Comparison of ENCODE assay signal across 20 cellular contexts in genomic region chr12:102051431-102051965, GRCh38. TPM values are rescaled to one million over a fixed set of nuclear protein-coding genes. Genes with fewer than 3 reads are reported as not detected.
DNase-seq lines count a peak whose midpoint lies in the region; ATAC-seq and TF ChIP-seq lines count a peak whose summit lies in the region.
"Had no signal": no experiment of that assay in that cellular context is flagged by ENCODE, and none has a peak within 500 bp of the region (broad histone marks: within the 10 kb centered on the region; RNA-seq: fewer than 3 reads in every experiment).

No MANE protein-coding gene starts in this region.

- H3K27ac ChIP-seq in HL-60 (replicated peaks) (peak overlapping the region; percentile 23; the same call in 1 of the 2 replicates), body of pancreas (no peak overlapping the region)
- H3K27ac ChIP-seq: BLaER1, left ventricle myocardium inferior, uterus had no signal

- 93 to 100% methylated on average over 1 of the region's 1 CpG for WGBS in body of pancreas, 2 donors

- intact Hi-C loops in activated CD4-positive, alpha-beta T cell treated with anti-CD3 and anti-CD28 coated beads for 36 hours (cut with DNase I, micrococcal nuclease), result no loop called here
- intact Hi-C loops in body of pancreas (cut with DNase I), result no loop called here

- ATAC-seq in activated CD4-positive, alpha-beta T cell treated with anti-CD3 and anti-CD28 coated beads for 36 hours, result peak; percentile 63
- ATAC-seq in GM21447 (IDR thresholded peaks at IDR 0.05; ENCODE audit: unreplicated experiment) (peak; percentile 58), body of pancreas (no peak)
- ATAC-seq in natural killer cell treated with Interleukin-12 subunit alpha and Interleukin-12 subunit beta and Interleukin-15 and Interleukin-18, amount 100 ng/mL, for 72 hours, result no peak
- ATAC-seq: HepG2 had no signal

- CTCF ChIA-PET in activated CD4-positive, alpha-beta T cell treated with anti-CD3 and anti-CD28 coated beads for 36 hours (lab: Charles Lee), result no interaction called here

- no peaks in the 10 kb centered on the region for H3K9me3 ChIP-seq in body of pancreas
- H3K9me3 ChIP-seq: BLaER1, left ventricle myocardium inferior, spleen, uterus had no signal

- TF ChIP-seq CTCF in HL-60 (IDR thresholded peaks at IDR 0.05; ENCODE audit: insufficient read depth, low read length) (no peak), body of pancreas (IDR thresholded peaks at IDR 0.05) (no peak)

- H3K4me3 ChIP-seq in HL-60 (replicated peaks; ENCODE audit: insufficient read depth, low read length) (no peak overlapping the region), body of pancreas (no peak overlapping the region)
- H3K4me3 ChIP-seq: BLaER1, left ventricle myocardium inferior, spleen, uterus had no signal

- peaks cover 32% of the 10 kb centered on the region for H3K36me3 Mint-ChIP-seq in activated CD4-positive, alpha-beta T cell treated with anti-CD3 and anti-CD28 coated beads for 36 hours (ENCODE audit: low read depth)
- peaks cover 16% of the 10 kb centered on the region for H3K36me3 Mint-ChIP-seq in natural killer cell treated with Interleukin-12 subunit alpha and Interleukin-12 subunit beta and Interleukin-15 and Interleukin-18, amount 100 ng/mL, for 72 hours

- no peaks in the 10 kb centered on the region for H3K9me3 Mint-ChIP-seq in activated CD4-positive, alpha-beta T cell treated with anti-CD3 and anti-CD28 coated beads for 36 hours (ENCODE audit: low read depth)
- H3K9me3 Mint-ChIP-seq in natural killer cell treated with Interleukin-12 subunit alpha and Interleukin-12 subunit beta and Interleukin-15 and Interleukin-18, amount 100 ng/mL, for 72 hours, result no peaks in the 10 kb centered on the region

- no peak overlapping the region for H3K27ac Mint-ChIP-seq in activated CD4-positive, alpha-beta T cell treated with anti-CD3 and anti-CD28 coated beads for 36 hours
- H3K27ac Mint-ChIP-seq in natural killer cell treated with Interleukin-12 subunit alpha and Interleukin-12 subunit beta and Interleukin-15 and Interleukin-18, amount 100 ng/mL, for 72 hours, result peak overlapping the region; percentile 46 to 50

- no peaks in the 10 kb centered on the region for H3K4me1 ChIP-seq in body of pancreas
- H3K4me1 ChIP-seq: BLaER1, left ventricle myocardium inferior, uterus had no signal

- H3K27me3 Mint-ChIP-seq in activated CD4-positive, alpha-beta T cell treated with anti-CD3 and anti-CD28 coated beads for 36 hours, result no peaks in the 10 kb centered on the region
- no peaks in the 10 kb centered on the region for H3K27me3 Mint-ChIP-seq in natural killer cell treated with Interleukin-12 subunit alpha and Interleukin-12 subunit beta and Interleukin-15 and Interleukin-18, amount 100 ng/mL, for 72 hours

- H3K4me1 Mint-ChIP-seq in activated CD4-positive, alpha-beta T cell treated with anti-CD3 and anti-CD28 coated beads for 36 hours, result peaks cover 16% of the 10 kb centered on the region
- H3K4me1 Mint-ChIP-seq in natural killer cell treated with Interleukin-12 subunit alpha and Interleukin-12 subunit beta and Interleukin-15 and Interleukin-18, amount 100 ng/mL, for 72 hours (ENCODE audit: low read depth in 2 of 2), result peaks cover 7 to 12% of the 10 kb centered on the region in 2 donors

- no peak overlapping the region for H3K4me3 Mint-ChIP-seq in activated CD4-positive, alpha-beta T cell treated with anti-CD3 and anti-CD28 coated beads for 36 hours
- no peak overlapping the region for H3K4me3 Mint-ChIP-seq in natural killer cell treated with Interleukin-12 subunit alpha and Interleukin-12 subunit beta and Interleukin-15 and Interleukin-18, amount 100 ng/mL, for 72 hours

- TF ChIP-seq POLR2A in body of pancreas (IDR thresholded peaks at IDR 0.05), result no peak

- no peak for DNase-seq in activated CD4-positive, alpha-beta T cell treated with anti-CD3 and anti-CD28 coated beads for 36 hours
- no peak for DNase-seq in activated CD4-positive, alpha-beta T cell treated with anti-CD3 and anti-CD28 coated beads for 1 hour
- no peak for DNase-seq in HL-60 (ENCODE audit: low read depth in 1 of 2, low spot score in 1 of 2)
- DNase-seq in natural killer cell treated with Interleukin-12 subunit alpha and Interleukin-12 subunit beta and Interleukin-15 and Interleukin-18, amount 100 ng/mL, for 72 hours (ENCODE audit: low spot score), result no peak
- no peak for DNase-seq in NCI-H1930 (lab: John Stamatoyannopoulos, UW)
- no peak for DNase-seq in H4 (ENCODE audit: low spot score)
- no peak for DNase-seq in body of pancreas
- DNase-seq: activated CD4-positive, alpha-beta T cell treated with anti-CD3 and anti-CD28 coated beads for 48 hours; activated effector memory CD4-positive, alpha-beta T cell treated with anti-CD3 and anti-CD28 coated beads, Interleukin-2, amount 50 U/mL, for 16 hours; Calu3; left ventricle myocardium inferior; NCI-H2107; NCI-H510A treated with DMSO at 0.1 percent for 48 hours; retina; spleen; stimulated activated CD4-positive, alpha-beta T cell treated with anti-CD3 and anti-CD28 coated beads, Interleukin-4, amount 100 ng/mL, for 4 hours; uterus had no signal

- peaks cover 0 to 9% of the 10 kb centered on the region in 2 donors for H3K36me3 ChIP-seq in body of pancreas (replicated peaks in 1 of 2; ENCODE audit: insufficient read depth in 1 of 2, low read depth in 2 of 2)
- H3K36me3 ChIP-seq: uterus had no signal

- H3K27me3 ChIP-seq in HL-60 (ENCODE audit: insufficient read depth, poor library complexity, severe bottlenecking), result no peaks in the 10 kb centered on the region
- no peaks in the 10 kb centered on the region for H3K27me3 ChIP-seq in body of pancreas
- H3K27me3 ChIP-seq: BLaER1, spleen, uterus had no signal

- POLR2A ChIA-PET in activated CD4-positive, alpha-beta T cell treated with anti-CD3 and anti-CD28 coated beads for 36 hours (lab: Charles Lee), result no interaction called here

RNA-seq across cellular contexts. Expression of gene WASHC3, which starts 10.3 kb away (rescaled TPM):
- 10 to 100 TPM; 36.1 to 64.4 TPM for total RNA-seq in activated CD4-positive, alpha-beta T cell treated with anti-CD3 and anti-CD28 coated beads for 36 hours
- total RNA-seq in natural killer cell treated with Interleukin-12 subunit alpha and Interleukin-12 subunit beta and Interleukin-15 and Interleukin-18, amount 100 ng/mL, for 72 hours, result 10 to 100 TPM; 21.0 to 38.2 TPM
- 72.6 and 79.8 TPM in 2 replicates for total RNA-seq in H4 (2014; rRNA removed; shearing (Covaris generic))
- total RNA-seq in body of pancreas, result 10 to 100 TPM; 18.5 to 32.7 TPM

Comparison
In these comparisons a context has a peak if more than half of its experiments do, and no peak if none do; other contexts are left out.
1. ATAC-seq: peak in activated CD4-positive, alpha-beta T cell treated with anti-CD3 and anti-CD28 coated beads for 36 hours (single experiment) and GM21447 (single experiment); none in natural killer cell treated with Interleukin-12 subunit alpha and Interleukin-12 subunit beta and Interleukin-15 and Interleukin-18, amount 100 ng/mL, for 72 hours (0 of 2) and body of pancreas (single experiment).